ENCODE assay signal across 8 cellular contexts in the genomic region with DNA sequence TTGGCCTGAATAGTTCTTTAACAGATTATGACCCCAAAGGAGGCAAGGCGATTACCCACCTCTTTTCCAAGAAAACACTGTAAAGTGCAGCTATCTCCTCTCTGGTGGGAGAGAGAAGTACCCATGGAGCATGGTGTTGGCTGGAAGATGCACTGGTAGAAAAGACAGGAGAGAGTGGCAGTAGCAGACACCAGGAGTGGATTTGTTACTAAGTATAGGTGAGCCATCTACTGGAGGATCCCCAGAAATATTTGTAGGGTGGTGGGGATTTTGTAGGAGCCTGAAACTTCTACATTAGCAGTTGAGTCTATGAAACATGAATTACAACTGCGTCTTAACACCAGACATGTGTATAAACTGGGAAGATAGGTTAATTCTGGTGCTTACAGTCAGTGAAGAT.
DNase-seq lines count a peak whose midpoint lies in the region; ATAC-seq and TF ChIP-seq lines count a peak whose summit lies in the region.

No MANE protein-coding gene starts in this region.

- TF ChIP-seq CTCF in heart left ventricle (IDR thresholded peaks at IDR 0.05) (peak in 7 of 12 donors; percentile 11 to 33 (median 27)), epithelial cell of proximal tubule (conservative IDR thresholded peaks at IDR 0.05; ENCODE audit: low read depth, low read length) (peak; percentile 43), uterus (IDR thresholded peaks at IDR 0.05) (peak; percentile 37 to 53 (median 42)), sigmoid colon (IDR thresholded peaks at IDR 0.05) (no peak)

- DNase-seq in heart left ventricle (no peak), cardiac septum (ENCODE audit: low spot score) (no peak), NCI-H82 (lab: John Stamatoyannopoulos, UW) (peak; percentile 53), epithelial cell of proximal tubule (ENCODE audit: low read depth) (no peak), uterus (no peak), foreskin melanocyte (no peak), sigmoid colon (no peak)

- H3K27ac ChIP-seq in heart left ventricle = no peak overlapping the region
- H3K27ac ChIP-seq in uterus = no peak overlapping the region
- H3K27ac ChIP-seq in sigmoid colon = no peak overlapping the region

- H3K4me3 ChIP-seq in heart left ventricle (no peak overlapping the region), epithelial cell of proximal tubule (ENCODE audit: low read depth, low read length) (no peak overlapping the region), uterus (no peak overlapping the region), sigmoid colon (no peak overlapping the region)

- WGBS in heart left ventricle, 4 donors = 86 to 98% (median 90%) methylated on average over 2 of the region's 2 CpGs
- WGBS in sigmoid colon, 2 donors = 92 to 94% methylated on average over 2 of the region's 2 CpGs

- H3K27me3 ChIP-seq in heart left ventricle (no peaks in the 10 kb centered on the region), uterus (no peaks in the 10 kb centered on the region), sigmoid colon (no peaks in the 10 kb centered on the region)

- TF ChIP-seq EP300 in sigmoid colon (IDR thresholded peaks at IDR 0.05) = no peak

- no peaks in the 10 kb centered on the region for H3K9me3 ChIP-seq in heart left ventricle
- H3K9me3 ChIP-seq in uterus = no peaks in the 10 kb centered on the region
- no peaks in the 10 kb centered on the region for H3K9me3 ChIP-seq in sigmoid colon

- TF ChIP-seq POLR2A in heart left ventricle (IDR thresholded peaks at IDR 0.05) (no peak), uterus (IDR thresholded peaks at IDR 0.05) (no peak), sigmoid colon (IDR thresholded peaks at IDR 0.05) (no peak)

- intact Hi-C loops in heart left ventricle (cut with DNase I) = loop anchor here in 9 of 10 donors (2.0 to 10.0 kb wide), 11 partner anchors 255 to 555 kb away; no protein-coding TSS in a partner anchor
- intact Hi-C loops in cardiac septum (cut with DNase I) = loop anchor here (5.0 to 10.0 kb wide), 3 partner anchors 255 to 553 kb away; no protein-coding TSS in a partner anchor
- intact Hi-C loops in uterus (cut with DNase I; ENCODE audit: low total_unique reads) = no loop called here
- intact Hi-C loops in sigmoid colon (cut with DNase I) = loop anchor here (5.0 to 10.0 kb wide), 2 partner anchors 147 to 345 kb away; a partner anchor contains a TSS

- H3K4me1 ChIP-seq in heart left ventricle (no peaks in the 10 kb centered on the region), uterus (no peaks in the 10 kb centered on the region), sigmoid colon (no peaks in the 10 kb centered on the region)

- H3K36me3 ChIP-seq in heart left ventricle (no peaks in the 10 kb centered on the region), uterus (no peaks in the 10 kb centered on the region), sigmoid colon (no peaks in the 10 kb centered on the region)

- ATAC-seq in heart left ventricle (peak in 3 of 4 donors; percentile 39 to 56 (median 54)), HG03097 (IDR thresholded peaks at IDR 0.05; ENCODE audit: low FRiP score, unreplicated experiment) (no peak)

Comparison
In these comparisons a context has a peak if more than half of its experiments do, and no peak if none do; other contexts are left out.
1. CTCF ChIP-seq: peak in heart left ventricle (7 of 12), epithelial cell of proximal tubule (single experiment) and uterus (4 of 4); none in sigmoid colon (0 of 4).